ENCODE assay signal across 8 cellular contexts in the genomic region with DNA sequence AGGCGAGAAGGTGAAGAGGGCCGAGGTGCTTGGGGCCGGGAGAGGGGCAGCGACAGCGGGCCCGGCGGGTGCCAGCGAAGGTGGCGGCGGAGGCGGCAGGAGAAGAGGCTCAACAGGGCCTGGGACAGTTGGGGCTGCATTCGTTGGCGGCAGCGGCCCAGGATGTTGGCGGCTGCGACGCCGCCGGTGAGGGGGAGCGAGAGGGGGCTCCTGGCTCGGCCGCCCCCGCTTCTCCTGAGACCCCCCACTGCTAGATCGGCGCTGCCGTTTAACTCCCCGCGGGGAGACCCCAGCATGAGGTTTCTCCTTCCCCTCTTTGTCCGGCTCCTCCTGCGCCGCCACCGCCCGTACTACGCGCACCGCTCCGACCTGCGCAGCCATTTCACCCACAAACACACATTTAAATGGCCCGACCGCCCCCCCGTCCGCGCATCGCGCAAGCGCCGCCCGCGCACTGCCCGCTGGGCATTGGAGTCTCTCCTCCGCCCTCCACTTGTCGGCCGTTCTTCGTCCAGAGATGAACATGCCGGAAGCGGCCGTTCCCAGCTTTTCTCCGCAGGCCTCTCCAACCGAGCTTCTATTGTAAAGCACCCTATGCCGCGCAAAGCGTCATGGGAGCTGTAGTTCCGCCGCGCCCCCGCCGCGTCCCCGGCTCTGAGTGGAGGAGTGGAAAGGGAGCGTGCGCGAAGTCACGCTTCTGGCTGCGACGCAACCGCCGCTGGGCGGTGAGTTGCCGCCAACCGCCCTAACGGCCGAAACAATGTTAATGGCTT. TPM values are rescaled to one million over a fixed set of nuclear protein-coding genes. Genes with fewer than 3 reads are reported as not detected.
A peak's percentile ranks its signal among the peaks of the same experiment; 100 is the strongest.
DNase-seq lines count a peak whose midpoint lies in the region; TF ChIP-seq lines count a peak whose summit lies in the region.

A gene (minus strand): TSS at position 589 of the 773 bp plus-strand sequence. CDS start 64 bp downstream, at position 525.

- peak within 1 kb of the TSS; percentile 97 to 100 (median 99) for H3K4me3 Mint-ChIP-seq in nephron
- peak within 1 kb of the TSS; percentile 98 for H3K4me3 Mint-ChIP-seq in stimulated activated naive CD8-positive, alpha-beta T cell treated with anti-CD3 and anti-CD28 coated beads, Interleukin-15, Interleukin-2, amounts not matched to agents 100 ng/mL and 50 ng/mL, for 24 hours

- peaks cover 20% of the 10 kb centered on the region for H3K4me1 Mint-ChIP-seq in nephron
- peaks cover 38% of the 10 kb centered on the region for H3K4me1 Mint-ChIP-seq in stimulated activated naive CD8-positive, alpha-beta T cell treated with anti-CD3 and anti-CD28 coated beads, Interleukin-15, Interleukin-2, amounts not matched to agents 100 ng/mL and 50 ng/mL, for 24 hours (ENCODE audit: low read depth)

- H3K27me3 Mint-ChIP-seq in nephron (ENCODE audit: low read depth): no peaks in the 10 kb centered on the region
- no peaks in the 10 kb centered on the region for H3K27me3 Mint-ChIP-seq in stimulated activated naive CD8-positive, alpha-beta T cell treated with anti-CD3 and anti-CD28 coated beads, Interleukin-15, Interleukin-2, amounts not matched to agents 100 ng/mL and 50 ng/mL, for 24 hours

- H3K4me3 ChIP-seq in H7 (ENCODE audit: insufficient read depth, low read depth, low read length) (peak within 1 kb of the TSS; percentile 99), fibroblast of pulmonary artery (replicated peaks; ENCODE audit: low read depth, low read length) (peak within 1 kb of the TSS; percentile 98)

- peak; percentile 100 for DNase-seq in ELR (ENCODE audit: low read depth)
- DNase-seq in H7: peak; percentile 91
- DNase-seq in M059J (ENCODE audit: low read depth): peak; percentile 100
- DNase-seq in SHP77 (lab: John Stamatoyannopoulos, UW): peak; percentile 97 to 99
- DNase-seq in activated effector memory CD4-positive, alpha-beta T cell treated with Interleukin-2 at 50 U/mL for 16 hours: peak; percentile 99
- peak; percentile 99 for DNase-seq in fibroblast of pulmonary artery (ENCODE audit: low read depth)

- H3K36me3 ChIP-seq in H7 (replicated peaks; ENCODE audit: control insufficient read depth, insufficient read depth, low read length): no peaks in the 10 kb centered on the region

- TF ChIP-seq CTCF in fibroblast of pulmonary artery (IDR thresholded peaks at IDR 0.05; ENCODE audit: low read length, missing control alignments): no peak
- peak in 1 of 3 experiments; percentile 7 for TF ChIP-seq CTCF in nephron (IDR thresholded peaks at IDR 0.05; ENCODE audit: unreplicated experiment in 3 of 3)

- peaks cover 14% of the 10 kb centered on the region for H3K36me3 Mint-ChIP-seq in nephron (ENCODE audit: low read depth)
- H3K36me3 Mint-ChIP-seq in stimulated activated naive CD8-positive, alpha-beta T cell treated with anti-CD3 and anti-CD28 coated beads, Interleukin-15, Interleukin-2, amounts not matched to agents 100 ng/mL and 50 ng/mL, for 24 hours (ENCODE audit: low read depth): peaks cover 20% of the 10 kb centered on the region

- H3K9me3 Mint-ChIP-seq in nephron: no peaks in the 10 kb centered on the region
- no peaks in the 10 kb centered on the region for H3K9me3 Mint-ChIP-seq in stimulated activated naive CD8-positive, alpha-beta T cell treated with anti-CD3 and anti-CD28 coated beads, Interleukin-15, Interleukin-2, amounts not matched to agents 100 ng/mL and 50 ng/mL, for 24 hours

- peak within 1 kb of the TSS; percentile 91 to 99 (median 95) for H3K27ac Mint-ChIP-seq in nephron
- H3K27ac Mint-ChIP-seq in stimulated activated naive CD8-positive, alpha-beta T cell treated with anti-CD3 and anti-CD28 coated beads, Interleukin-15, Interleukin-2, amounts not matched to agents 100 ng/mL and 50 ng/mL, for 24 hours: peak within 1 kb of the TSS; percentile 93

- H3K27me3 ChIP-seq in H7 (ENCODE audit: control insufficient read depth, insufficient read depth, low read length): no peaks in the 10 kb centered on the region

RNA-seq across cellular contexts. Expression of the gene that starts here (rescaled TPM):
- total RNA-seq in H7 (2014; rRNA removed; shearing (Covaris generic)): 14.6 and 23.4 TPM in 2 replicates
- total RNA-seq in M059J (2014; rRNA removed; shearing (Covaris generic)): 7.5 and 12.4 TPM in 2 replicates

Comparison
In these comparisons a context has a peak if more than half of its experiments do, and no peak if none do; other contexts are left out.
1. Peak in every context shown above with its lines: DNase-seq and H3K4me3 ChIP-seq.